ENCODE assay signal across 8 cellular contexts in the genomic region with DNA sequence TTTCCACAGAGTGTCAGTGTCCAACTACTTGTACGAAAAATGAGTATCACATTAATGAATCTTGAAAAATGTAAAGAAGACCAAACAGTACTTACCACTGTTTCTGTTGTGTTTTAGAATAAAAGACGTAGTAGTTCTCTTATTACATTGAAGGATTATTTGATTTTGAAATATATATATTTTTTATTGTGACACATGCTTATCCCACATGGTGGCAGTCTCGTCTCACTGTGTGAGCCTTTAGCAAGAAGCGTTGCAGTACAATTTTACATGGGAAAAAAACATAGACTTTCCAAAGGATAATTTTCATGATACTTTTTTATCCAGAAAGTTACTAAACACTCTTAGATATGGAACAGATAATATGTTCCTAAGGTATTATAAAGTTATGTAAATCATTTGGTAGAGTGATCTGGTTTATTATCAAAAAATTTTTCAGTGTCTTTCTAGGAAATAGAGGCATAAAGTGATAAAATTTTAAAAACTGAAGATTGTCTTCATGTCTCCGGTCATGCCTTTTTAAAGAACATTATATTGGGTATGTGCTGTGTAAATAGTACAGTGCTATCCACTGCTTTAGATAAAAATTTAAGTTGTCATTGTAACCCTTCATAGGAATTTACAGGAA.
DNase-seq lines count a peak whose midpoint lies in the region; ATAC-seq and TF ChIP-seq lines count a peak whose summit lies in the region.

No MANE protein-coding gene starts in this region.

- no peaks in the 10 kb centered on the region for H4K20me1 ChIP-seq in neural progenitor cell (ENCODE audit: low read depth)

- H3K79me2 ChIP-seq in neural progenitor cell (ENCODE audit: low read depth), result no peaks in the 10 kb centered on the region

- H3K27me3 ChIP-seq in neural progenitor cell (no peaks in the 10 kb centered on the region), sigmoid colon (no peaks in the 10 kb centered on the region), aorta (ENCODE audit: control insufficient read depth in 1 of 2, insufficient read depth in 2 of 2, low read length in 1 of 2) (no peaks in the 10 kb centered on the region)

- no peaks in the 10 kb centered on the region for H3F3A ChIP-seq in neural progenitor cell (ENCODE audit: low read depth)

- H3K27ac ChIP-seq in neural progenitor cell (no peak overlapping the region), sigmoid colon (no peak overlapping the region), aorta (ENCODE audit: low read depth in 1 of 2, low read length in 2 of 2) (no peak overlapping the region)

- H2AFZ ChIP-seq in neural progenitor cell (replicated peaks), result no peak overlapping the region

- H3K4me2 ChIP-seq in neural progenitor cell, result no peak overlapping the region

- in situ Hi-C loops in GM13977 (cut with MboI; ENCODE audit: low pct_unique_long_range_greater_than_20kb, low sequenced_read_pairs, unreplicated experiment), result no loop called here

- H3K36me3 Mint-ChIP-seq in neural progenitor cell, result no peaks in the 10 kb centered on the region
- no peaks in the 10 kb centered on the region for H3K36me3 Mint-ChIP-seq in activated CD8-positive, alpha-beta memory T cell treated with anti-CD3 and anti-CD28 coated beads, Interleukin-2, amount 10 ng/mL, durations not matched to agents 7 days and 5 days

- no peak for TF ChIP-seq POLR2A in sigmoid colon (IDR thresholded peaks at IDR 0.05)

- ATAC-seq in activated CD8-positive, alpha-beta memory T cell treated with anti-CD3 and anti-CD28 coated beads, Interleukin-2, amount 10 ng/mL, durations not matched to agents 7 days and 5 days, result no peak
- no peak for ATAC-seq in aorta (ENCODE audit: low FRiP score)
- no peak for ATAC-seq in GM21786 (IDR thresholded peaks at IDR 0.05; ENCODE audit: unreplicated experiment)

- WGBS in sigmoid colon, 2 donors, result 55 to 61% methylated on average over 5 of the region's 5 CpGs
- WGBS in aorta, 2 donors, result 34 to 38% methylated on average over 5 of the region's 5 CpGs

- CTCF ChIA-PET in activated CD8-positive, alpha-beta memory T cell treated with anti-CD3 and anti-CD28 coated beads, Interleukin-2, amount 10 ng/mL, durations not matched to agents 7 days and 5 days (lab: Charles Lee), result no interaction called here

- DNase-seq in GM13977 (ENCODE audit: low spot score), result no peak
- peak; percentile 50 for DNase-seq in NCI-H146 (lab: John Stamatoyannopoulos, UW)
- peak; percentile 5 to 27 for DNase-seq in dermis microvascular lymphatic vessel endothelial cell (ENCODE audit: low read depth in 2 of 2)
- DNase-seq in neural progenitor cell (ENCODE audit: low spot score), result peak; percentile 47
- DNase-seq in activated CD8-positive, alpha-beta memory T cell treated with anti-CD3 and anti-CD28 coated beads, Interleukin-2, amount 10 ng/mL, durations not matched to agents 7 days and 5 days, result no peak
- DNase-seq in sigmoid colon, result no peak
- no peak for DNase-seq in aorta

- TF ChIP-seq CTCF in GM13977 (IDR thresholded peaks at IDR 0.05; ENCODE audit: extremely low read depth, insufficient read depth, missing control alignments) (peak; percentile 23), neural progenitor cell (IDR thresholded peaks at IDR 0.05) (peak; percentile 71), sigmoid colon (IDR thresholded peaks at IDR 0.05) (no peak)

- no peaks in the 10 kb centered on the region for H3K27me3 Mint-ChIP-seq in neural progenitor cell (ENCODE audit: insufficient read depth, low read depth)
- H3K27me3 Mint-ChIP-seq in activated CD8-positive, alpha-beta memory T cell treated with anti-CD3 and anti-CD28 coated beads, Interleukin-2, amount 10 ng/mL, durations not matched to agents 7 days and 5 days, result no peaks in the 10 kb centered on the region

- H3K4me3 ChIP-seq in neural progenitor cell (no peak overlapping the region), sigmoid colon (no peak overlapping the region), aorta (ENCODE audit: low read length in 2 of 2) (no peak overlapping the region)

- no peak overlapping the region for H3K27ac Mint-ChIP-seq in neural progenitor cell
- no peak overlapping the region for H3K27ac Mint-ChIP-seq in activated CD8-positive, alpha-beta memory T cell treated with anti-CD3 and anti-CD28 coated beads, Interleukin-2, amount 10 ng/mL, durations not matched to agents 7 days and 5 days

- intact Hi-C loops in sigmoid colon (cut with DNase I) (no loop called here), aorta (cut with DNase I) (no loop called here)

- H3K4me3 Mint-ChIP-seq in neural progenitor cell, result no peak overlapping the region
- no peak overlapping the region for H3K4me3 Mint-ChIP-seq in activated CD8-positive, alpha-beta memory T cell treated with anti-CD3 and anti-CD28 coated beads, Interleukin-2, amount 10 ng/mL, durations not matched to agents 7 days and 5 days

- no peaks in the 10 kb centered on the region for H3K9me3 Mint-ChIP-seq in neural progenitor cell
- no peaks in the 10 kb centered on the region for H3K9me3 Mint-ChIP-seq in activated CD8-positive, alpha-beta memory T cell treated with anti-CD3 and anti-CD28 coated beads, Interleukin-2, amount 10 ng/mL, durations not matched to agents 7 days and 5 days (ENCODE audit: low read depth)

- H3K4me1 Mint-ChIP-seq in neural progenitor cell, result peaks cover 11% of the 10 kb centered on the region
- no peaks in the 10 kb centered on the region for H3K4me1 Mint-ChIP-seq in activated CD8-positive, alpha-beta memory T cell treated with anti-CD3 and anti-CD28 coated beads, Interleukin-2, amount 10 ng/mL, durations not matched to agents 7 days and 5 days

- peaks cover 8% of the 10 kb centered on the region for H3K4me1 ChIP-seq in neural progenitor cell
- H3K4me1 ChIP-seq in sigmoid colon, result no peaks in the 10 kb centered on the region
- no peaks in the 10 kb centered on the region for H3K4me1 ChIP-seq in aorta (ENCODE audit: control insufficient read depth in 1 of 2, insufficient read depth in 2 of 2, low read length in 2 of 2)

- no peaks in the 10 kb centered on the region for H3K9me3 ChIP-seq in neural progenitor cell (ENCODE audit: low read depth)
- H3K9me3 ChIP-seq in sigmoid colon, result no peaks in the 10 kb centered on the region
- no peaks in the 10 kb centered on the region for H3K9me3 ChIP-seq in aorta (ENCODE audit: control insufficient read depth, low read length)

- H3K9ac ChIP-seq in neural progenitor cell, result no peak overlapping the region

- no peak for TF ChIP-seq EP300 in sigmoid colon (IDR thresholded peaks at IDR 0.05)

- H3K36me3 ChIP-seq in neural progenitor cell (no peaks in the 10 kb centered on the region), sigmoid colon (peaks cover 0 to 7% (median 0%) of the 10 kb centered on the region in 4 donors), aorta (ENCODE audit: control insufficient read depth in 1 of 2, insufficient read depth in 2 of 2, low read length in 1 of 2) (no peaks in the 10 kb centered on the region)

Comparison
In these comparisons a context has a peak if more than half of its experiments do, and no peak if none do; other contexts are left out.
1. DNase-seq: peak in NCI-H146 (single experiment), dermis microvascular lymphatic vessel endothelial cell (2 of 2) and neural progenitor cell (single experiment); none in GM13977 (single experiment), activated CD8-positive, alpha-beta memory T cell treated with anti-CD3 and anti-CD28 coated beads, Interleukin-2, amount 10 ng/mL, durations not matched to agents 7 days and 5 days (single experiment), sigmoid colon (single experiment) and aorta (0 of 2).
2. CTCF ChIP-seq: peak in GM13977 (single experiment) and neural progenitor cell (single experiment); none in sigmoid colon (0 of 4).